8 cellular contexts compared by ENCODE assay signal in the genomic region with DNA sequence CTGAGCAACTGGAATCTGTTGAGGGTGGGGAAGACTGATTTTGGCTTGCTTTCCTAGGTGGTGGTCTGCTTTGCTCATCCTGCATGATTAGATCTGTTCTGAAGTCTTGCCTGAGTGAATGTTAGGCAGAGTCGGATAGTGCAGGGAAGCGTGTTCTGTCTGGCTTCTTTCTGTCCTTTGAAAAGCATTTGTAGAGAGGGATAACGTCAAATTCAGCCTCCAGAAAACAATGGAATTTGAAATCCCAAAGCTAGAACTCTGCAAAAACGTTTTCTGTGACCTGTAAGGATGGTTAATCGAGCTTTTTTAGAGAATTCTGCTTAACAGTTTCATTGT. TPM values are rescaled to one million over a fixed set of nuclear protein-coding genes. Genes with fewer than 3 reads are reported as not detected.
DNase-seq lines count a peak whose midpoint lies in the region; ATAC-seq, FAIRE-seq and TF ChIP-seq lines count a peak whose summit lies in the region.

No MANE protein-coding gene starts in this region.

- WGBS in H1 (ENCODE audit: extremely low coverage in 1 of 2, insufficient coverage in 1 of 2, insufficient read length in 1 of 2, insufficient replicate concordance in 2 of 2, low coverage in 1 of 2, low lambda C conversion rate in 2 of 2, missing lambda C conversion rate in 1 of 2), 2 experiments = 26% methylated on average over 5 of the region's 5 CpGs; no CpG with 5 or more reads in 1 of the 2 experiments

- H4K20me1 ChIP-seq in H1 (replicated peaks in 1 of 2; ENCODE audit: control insufficient read depth in 1 of 2, insufficient read depth in 2 of 2, low read length in 2 of 2) = peaks cover 10 to 15% of the 10 kb centered on the region in 2 experiments

- H3K4ac ChIP-seq in H1 (replicated peaks; ENCODE audit: insufficient read length, low read depth, low read length) = no peak overlapping the region

- H2BK12ac ChIP-seq in H1 (ENCODE audit: low read depth, low read length) = no peak overlapping the region

- peaks cover 4% of the 10 kb centered on the region; the same call in 1 of the 2 replicates for H3K79me1 ChIP-seq in H1 (ENCODE audit: low read depth, low read length)

- TF ChIP-seq POLR2A in NB4 (IDR thresholded peaks at IDR 0.05; ENCODE audit: extremely low read depth, insufficient read length) = no peak
- TF ChIP-seq POLR2A in H1 (IDR thresholded peaks at IDR 0.05; ENCODE audit: control extremely low read depth in 1 of 2, low read depth in 2 of 2, low read length in 2 of 2) = no peak

- no peaks in the 10 kb centered on the region for H3K36me3 ChIP-seq in H1 (ENCODE audit: control insufficient read depth in 2 of 4, insufficient read depth in 4 of 4, low read length in 3 of 4)

- H3K4me1 ChIP-seq in H1 (replicated peaks in 1 of 4; ENCODE audit: control insufficient read depth in 3 of 4, insufficient read depth in 4 of 4, low read length in 3 of 4) = peaks cover 0 to 9% (median 2%) of the 10 kb centered on the region in 4 experiments; a peak in 4 of 7 replicates

- no peak overlapping the region for H4K8ac ChIP-seq in H1 (ENCODE audit: extremely low read depth, insufficient read depth, low read length)

- H3K27me3 Mint-ChIP-seq in natural killer cell treated with Interleukin-12 subunit alpha and Interleukin-12 subunit beta and Interleukin-15 and Interleukin-18, amount 100 ng/mL, for 72 hours = peaks cover 5 to 14% of the 10 kb centered on the region in 2 donors

- H3K27me3 ChIP-seq in H1 (replicated peaks in 1 of 4; ENCODE audit: control insufficient read depth in 3 of 4, extremely low read depth in 1 of 4, insufficient read depth in 3 of 4, low read length in 3 of 4) = no peaks in the 10 kb centered on the region; a peak in 2 of 7 replicates

- no peak overlapping the region for H2AK5ac ChIP-seq in H1 (ENCODE audit: low read depth, low read length)

- no peak for TF ChIP-seq EP300 in H1 (IDR thresholded peaks at IDR 0.05; ENCODE audit: borderline replicate concordance in 1 of 2, low read depth in 2 of 2, low read length in 2 of 2)

- H3K56ac ChIP-seq in H1 (replicated peaks; ENCODE audit: insufficient read length, low read depth, low read length) = no peak overlapping the region

- H3K9me3 Mint-ChIP-seq in natural killer cell treated with Interleukin-12 subunit alpha and Interleukin-12 subunit beta and Interleukin-15 and Interleukin-18, amount 100 ng/mL, for 72 hours = no peaks in the 10 kb centered on the region

- no peak overlapping the region for H2BK5ac ChIP-seq in H1 (ENCODE audit: low read depth, low read length)

- CTCF ChIA-PET in H1 (lab: Charles Lee; ENCODE audit: partially characterized antibody) = interaction anchor here (0.8 to 1.8 kb wide), 6 partner anchors 11 to 142 kb away, joined by 3 to 5 read pairs (median 3); no protein-coding TSS in a partner anchor

- no peak overlapping the region for H4K91ac ChIP-seq in H1 (replicated peaks; ENCODE audit: insufficient read length, low read length)

- TF ChIP-seq RAD21 in H1 (IDR thresholded peaks at IDR 0.05 in 1 of 2, conservative IDR thresholded peaks at IDR 0.05 in 1 of 2; ENCODE audit: low read depth in 2 of 2, low read length in 2 of 2) = no peak

- no peak overlapping the region for H4K5ac ChIP-seq in H1 (ENCODE audit: insufficient read length, low read depth, low read length)

- H3K4me2 ChIP-seq in H1 (ENCODE audit: insufficient read depth in 1 of 2, low read depth in 2 of 2, low read length in 2 of 2) = peak overlapping the region; percentile 91 to 94

- FAIRE-seq in H1 (lab: Jason Lieb, UNC) (no peak), D721Med (lab: Jason Lieb, UNC) (no peak)

- no peak overlapping the region for H3K23ac ChIP-seq in H1 (ENCODE audit: insufficient read length)

- H3K23me2 ChIP-seq in H1 (ENCODE audit: low read depth, low read length) = peaks cover 10% of the 10 kb centered on the region

- no peak overlapping the region for H3K14ac ChIP-seq in H1 (ENCODE audit: insufficient read length)

- H2AFZ ChIP-seq in H1 (ENCODE audit: low read length) = no peak overlapping the region

- H2BK20ac ChIP-seq in H1 (ENCODE audit: low read length) = no peak overlapping the region

- H3K4me1 Mint-ChIP-seq in natural killer cell treated with Interleukin-12 subunit alpha and Interleukin-12 subunit beta and Interleukin-15 and Interleukin-18, amount 100 ng/mL, for 72 hours (ENCODE audit: low read depth in 2 of 2) = peaks cover 18 to 19% of the 10 kb centered on the region in 2 donors

- peak overlapping the region; percentile 17 to 69 for H3K27ac Mint-ChIP-seq in natural killer cell treated with Interleukin-12 subunit alpha and Interleukin-12 subunit beta and Interleukin-15 and Interleukin-18, amount 100 ng/mL, for 72 hours

- no peak for DNase-seq in AG10803 (ENCODE audit: low read depth)
- DNase-seq in NB4 (ENCODE audit: low read depth) = no peak
- no peak for DNase-seq in H1 (ENCODE audit: low read depth in 1 of 2, low spot score in 2 of 2)
- no peak for DNase-seq in natural killer cell treated with Interleukin-12 subunit alpha and Interleukin-12 subunit beta and Interleukin-15 and Interleukin-18, amount 100 ng/mL, for 72 hours (ENCODE audit: low spot score)
- no peak for DNase-seq in dedifferentiated amniotic fluid mesenchymal stem cell (ENCODE audit: extremely low spot score)
- no peak for DNase-seq in D721Med (ENCODE audit: insufficient read length, low spot score)

- no peak overlapping the region for H3K27ac ChIP-seq in H1 (ENCODE audit: low read depth, low read length)

- H3K18ac ChIP-seq in H1 (ENCODE audit: extremely low read depth, low read length) = no peak overlapping the region

- no peaks in the 10 kb centered on the region for H3K36me3 Mint-ChIP-seq in natural killer cell treated with Interleukin-12 subunit alpha and Interleukin-12 subunit beta and Interleukin-15 and Interleukin-18, amount 100 ng/mL, for 72 hours

- peak overlapping the region in 3 of 4 experiments; percentile 31 to 53 (median 39); a peak in 2 of 7 replicates for H3K9ac ChIP-seq in H1 (replicated peaks in 1 of 4; ENCODE audit: extremely low read depth in 1 of 4, low read depth in 3 of 4, low read length in 3 of 4)

- H3K79me2 ChIP-seq in H1 (ENCODE audit: control insufficient read depth in 1 of 2, insufficient read depth in 2 of 2, low read length in 2 of 2) = peaks cover 0 to 53% of the 10 kb centered on the region in 2 experiments; a peak in 2 of 4 replicates

- no peak for ATAC-seq in natural killer cell treated with Interleukin-12 subunit alpha and Interleukin-12 subunit beta and Interleukin-15 and Interleukin-18, amount 100 ng/mL, for 72 hours
- ATAC-seq in GM18511 (IDR thresholded peaks at IDR 0.05; ENCODE audit: unreplicated experiment) (no peak), HG03175 (IDR thresholded peaks at IDR 0.05; ENCODE audit: unreplicated experiment) (no peak)

- H2BK120ac ChIP-seq in H1 (replicated peaks; ENCODE audit: low read depth, low read length) = no peak overlapping the region

- no peak overlapping the region for H2BK15ac ChIP-seq in H1 (ENCODE audit: low read length)

- H3K4me3 Mint-ChIP-seq in natural killer cell treated with Interleukin-12 subunit alpha and Interleukin-12 subunit beta and Interleukin-15 and Interleukin-18, amount 100 ng/mL, for 72 hours = peak overlapping the region; percentile 98

- H3K9me3 ChIP-seq in H1 (ENCODE audit: insufficient read depth in 2 of 2, low read depth in 1 of 2, low read length in 1 of 2) = no peaks in the 10 kb centered on the region

- TF ChIP-seq CTCF in AG10803 (conservative IDR thresholded peaks at IDR 0.05; ENCODE audit: low read length) (no peak), NB4 (IDR thresholded peaks at IDR 0.05; ENCODE audit: low read depth, low read length) (no peak), H1 (IDR thresholded peaks at IDR 0.05; ENCODE audit: control extremely low read depth in 1 of 3, insufficient read depth in 1 of 3, low read depth in 1 of 3, low read length in 3 of 3) (no peak), D721Med (IDR thresholded peaks at IDR 0.05; ENCODE audit: insufficient read depth, missing control alignments) (no peak)

- POLR2A ChIA-PET in H1 (lab: Charles Lee; ENCODE audit: partially characterized antibody) = interaction anchor here (1.7 to 1.9 kb wide), 3 partner anchors 10 to 252 kb away, joined by 4 to 6 read pairs (median 5); a partner anchor contains a TSS

- H3K4me3 ChIP-seq in AG10803 (ENCODE audit: low read length) = peak overlapping the region; percentile 86
- peak overlapping the region; percentile 76 for H3K4me3 ChIP-seq in NB4 (ENCODE audit: low read depth, low read length)
- H3K4me3 ChIP-seq in H1 (ENCODE audit: extremely low read depth in 1 of 4, insufficient read depth in 2 of 4, low read depth in 3 of 4, low read length in 4 of 4) = peak overlapping the region; percentile 73 to 91 (median 88)

TF ChIP-seq in H1, 55 proteins besides CTCF, POLR2A, EP300 and RAD21:
- no peak for TF ChIP-seq SP2 (IDR thresholded peaks at IDR 0.05; ENCODE audit: low read length)
- peak; percentile 40 for TF ChIP-seq ASH2L (IDR thresholded peaks at IDR 0.05; ENCODE audit: low read length)

RNA-seq across cellular contexts. Expression of a gene that starts 1.4 kb away (rescaled TPM):
- 16.2 and 17.1 TPM in 2 replicates for total RNA-seq in H1 (2021; fragmentation: NEBNext Ultra II Directional; extraction: Animal tissue kit (Norgen Biotek cat#: 25700))
- polyA plus RNA-seq in H1 (2011; rRNA removed) = 8.4 and 22.7 TPM in 2 replicates
- 15.1 TPM for polyA plus RNA-seq in H1 (2011; cell fraction: cytosol; rRNA removed)
- 8.8 TPM for polyA plus RNA-seq in H1 (2011; cell fraction: nucleus; rRNA removed)
- 17.3 to 22.2 TPM (median 19.5 TPM) in 4 replicates for polyA plus RNA-seq in H1 (2012, experiment 1 of 2)
- 3.2 TPM for polyA plus RNA-seq in H1 (2012, experiment 2 of 2)
- polyA plus RNA-seq in H1 (2013, experiment 1 of 2) = 10.6 TPM
- 10.5 TPM for polyA plus RNA-seq in H1 (2013, experiment 2 of 2)
- polyA minus RNA-seq in H1 (2011; rRNA and poly(A)+ RNA removed) = 23.8 and 45.2 TPM in 2 replicates
- polyA minus RNA-seq in H1 (2011; cell fraction: cytosol; rRNA and poly(A)+ RNA removed) = 13.1 TPM
- 22.8 TPM for polyA minus RNA-seq in H1 (2011; cell fraction: nucleus; rRNA and poly(A)+ RNA removed)
- total RNA-seq in natural killer cell treated with Interleukin-12 subunit alpha and Interleukin-12 subunit beta and Interleukin-15 and Interleukin-18, amount 100 ng/mL, for 72 hours = 1 to 10 TPM; 3.6 to 4.6 TPM
